1 cellular context compared by ENCODE assay signal in the genomic region with DNA sequence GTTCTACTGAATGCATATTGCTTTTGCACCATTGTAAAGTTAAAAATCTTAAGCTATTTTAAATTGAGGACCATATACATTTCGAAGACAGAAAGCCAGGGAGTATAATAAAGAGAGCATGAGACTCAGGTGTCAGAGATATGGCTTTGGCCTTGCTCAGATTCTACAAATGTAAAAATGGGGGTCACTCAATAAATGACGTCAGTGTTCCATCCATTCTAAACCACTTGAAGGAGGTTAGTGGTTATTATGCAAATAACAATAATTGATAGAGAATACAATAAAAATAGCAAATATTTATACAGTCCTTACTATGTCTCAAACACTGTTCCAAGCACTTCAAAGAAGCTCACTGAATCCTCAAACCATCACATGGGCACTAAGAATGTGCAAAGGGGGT.
TF ChIP-seq lines count a peak whose summit lies in the region.

No MANE protein-coding gene starts in this region.

TF ChIP-seq in HepG2, 621 proteins besides CTCF, POLR2A, EP300 and RAD21 (continued from another document):
- TF ChIP-seq, protein P1, sequence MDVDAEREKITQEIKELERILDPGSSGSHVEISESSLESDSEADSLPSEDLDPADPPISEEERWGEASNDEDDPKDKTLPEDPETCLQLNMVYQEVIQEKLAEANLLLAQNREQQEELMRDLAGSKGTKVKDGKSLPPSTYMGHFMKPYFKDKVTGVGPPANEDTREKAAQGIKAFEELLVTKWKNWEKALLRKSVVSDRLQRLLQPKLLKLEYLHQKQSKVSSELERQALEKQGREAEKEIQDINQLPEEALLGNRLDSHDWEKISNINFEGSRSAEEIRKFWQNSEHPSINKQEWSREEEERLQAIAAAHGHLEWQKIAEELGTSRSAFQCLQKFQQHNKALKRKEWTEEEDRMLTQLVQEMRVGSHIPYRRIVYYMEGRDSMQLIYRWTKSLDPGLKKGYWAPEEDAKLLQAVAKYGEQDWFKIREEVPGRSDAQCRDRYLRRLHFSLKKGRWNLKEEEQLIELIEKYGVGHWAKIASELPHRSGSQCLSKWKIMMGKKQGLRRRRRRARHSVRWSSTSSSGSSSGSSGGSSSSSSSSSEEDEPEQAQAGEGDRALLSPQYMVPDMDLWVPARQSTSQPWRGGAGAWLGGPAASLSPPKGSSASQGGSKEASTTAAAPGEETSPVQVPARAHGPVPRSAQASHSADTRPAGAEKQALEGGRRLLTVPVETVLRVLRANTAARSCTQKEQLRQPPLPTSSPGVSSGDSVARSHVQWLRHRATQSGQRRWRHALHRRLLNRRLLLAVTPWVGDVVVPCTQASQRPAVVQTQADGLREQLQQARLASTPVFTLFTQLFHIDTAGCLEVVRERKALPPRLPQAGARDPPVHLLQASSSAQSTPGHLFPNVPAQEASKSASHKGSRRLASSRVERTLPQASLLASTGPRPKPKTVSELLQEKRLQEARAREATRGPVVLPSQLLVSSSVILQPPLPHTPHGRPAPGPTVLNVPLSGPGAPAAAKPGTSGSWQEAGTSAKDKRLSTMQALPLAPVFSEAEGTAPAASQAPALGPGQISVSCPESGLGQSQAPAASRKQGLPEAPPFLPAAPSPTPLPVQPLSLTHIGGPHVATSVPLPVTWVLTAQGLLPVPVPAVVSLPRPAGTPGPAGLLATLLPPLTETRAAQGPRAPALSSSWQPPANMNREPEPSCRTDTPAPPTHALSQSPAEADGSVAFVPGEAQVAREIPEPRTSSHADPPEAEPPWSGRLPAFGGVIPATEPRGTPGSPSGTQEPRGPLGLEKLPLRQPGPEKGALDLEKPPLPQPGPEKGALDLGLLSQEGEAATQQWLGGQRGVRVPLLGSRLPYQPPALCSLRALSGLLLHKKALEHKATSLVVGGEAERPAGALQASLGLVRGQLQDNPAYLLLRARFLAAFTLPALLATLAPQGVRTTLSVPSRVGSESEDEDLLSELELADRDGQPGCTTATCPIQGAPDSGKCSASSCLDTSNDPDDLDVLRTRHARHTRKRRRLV (CRISPR knock-in tag; IDR thresholded peaks at IDR 0.05): no peak
- TF ChIP-seq ZSCAN29 (CRISPR knock-in tag; conservative IDR thresholded peaks at IDR 0.05): no peak
- no peak for TF ChIP-seq ZNF709 (CRISPR knock-in tag; IDR thresholded peaks at IDR 0.05)
- TF ChIP-seq, protein P2, sequence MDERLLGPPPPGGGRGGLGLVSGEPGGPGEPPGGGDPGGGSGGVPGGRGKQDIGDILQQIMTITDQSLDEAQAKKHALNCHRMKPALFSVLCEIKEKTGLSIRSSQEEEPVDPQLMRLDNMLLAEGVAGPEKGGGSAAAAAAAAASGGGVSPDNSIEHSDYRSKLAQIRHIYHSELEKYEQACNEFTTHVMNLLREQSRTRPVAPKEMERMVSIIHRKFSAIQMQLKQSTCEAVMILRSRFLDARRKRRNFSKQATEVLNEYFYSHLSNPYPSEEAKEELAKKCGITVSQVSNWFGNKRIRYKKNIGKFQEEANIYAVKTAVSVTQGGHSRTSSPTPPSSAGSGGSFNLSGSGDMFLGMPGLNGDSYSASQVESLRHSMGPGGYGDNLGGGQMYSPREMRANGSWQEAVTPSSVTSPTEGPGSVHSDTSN (CRISPR knock-in tag; IDR thresholded peaks at IDR 0.05): no peak
- TF ChIP-seq TEAD3 (CRISPR knock-in tag; optimal IDR thresholded peaks at IDR 0.05; ENCODE audit: borderline replicate concordance): no peak
- TF ChIP-seq ATF7 (IDR thresholded peaks at IDR 0.05): peak; percentile 80
- TF ChIP-seq ATF7 (CRISPR knock-in tag; IDR thresholded peaks at IDR 0.05): no peak
TF ChIP-seq in HepG2: peak in this region for 2.
